8 cellular contexts compared by ENCODE assay signal in genomic region chr16:1414532-1415265, GRCh38. TPM values are rescaled to one million over a fixed set of nuclear protein-coding genes. Genes with fewer than 3 reads are reported as not detected.
DNase-seq lines count a peak whose midpoint lies in the region; ATAC-seq and TF ChIP-seq lines count a peak whose summit lies in the region.

A gene with protein sequence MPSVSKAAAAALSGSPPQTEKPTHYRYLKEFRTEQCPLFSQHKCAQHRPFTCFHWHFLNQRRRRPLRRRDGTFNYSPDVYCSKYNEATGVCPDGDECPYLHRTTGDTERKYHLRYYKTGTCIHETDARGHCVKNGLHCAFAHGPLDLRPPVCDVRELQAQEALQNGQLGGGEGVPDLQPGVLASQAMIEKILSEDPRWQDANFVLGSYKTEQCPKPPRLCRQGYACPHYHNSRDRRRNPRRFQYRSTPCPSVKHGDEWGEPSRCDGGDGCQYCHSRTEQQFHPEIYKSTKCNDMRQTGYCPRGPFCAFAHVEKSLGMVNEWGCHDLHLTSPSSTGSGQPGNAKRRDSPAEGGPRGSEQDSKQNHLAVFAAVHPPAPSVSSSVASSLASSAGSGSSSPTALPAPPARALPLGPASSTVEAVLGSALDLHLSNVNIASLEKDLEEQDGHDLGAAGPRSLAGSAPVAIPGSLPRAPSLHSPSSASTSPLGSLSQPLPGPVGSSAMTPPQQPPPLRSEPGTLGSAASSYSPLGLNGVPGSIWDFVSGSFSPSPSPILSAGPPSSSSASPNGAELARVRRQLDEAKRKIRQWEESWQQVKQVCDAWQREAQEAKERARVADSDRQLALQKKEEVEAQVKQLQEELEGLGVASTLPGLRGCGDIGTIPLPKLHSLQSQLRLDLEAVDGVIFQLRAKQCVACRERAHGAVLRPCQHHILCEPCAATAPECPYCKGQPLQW (minus strand): TSS chr16:1414704. CDS start chr16:1414691, 13 bp downstream.

- no TSS peak for BruUV-seq in PC-3 (replicated peaks; lab: Mats Ljungman, UMichigan)

- H3K36me3 Mint-ChIP-seq in natural killer cell treated with Interleukin-12 subunit alpha and Interleukin-12 subunit beta and Interleukin-15 and Interleukin-18, amount 100 ng/mL, for 72 hours, result no peaks in the 10 kb centered on the region

- H3K4me3 ChIP-seq in PC-3 (ENCODE audit: low read length) (peak within 1 kb of the TSS; percentile 76), fibroblast of mammary gland (ENCODE audit: control insufficient read depth, low read depth, low read length) (peak within 1 kb of the TSS; percentile 63)

- POLR2A ChIA-PET in PC-3 (lab: Charles Lee; ENCODE audit: unreplicated experiment), result no interaction called here

- peaks cover 0 to 7% of the 10 kb centered on the region in 2 donors for H3K4me1 Mint-ChIP-seq in natural killer cell treated with Interleukin-12 subunit alpha and Interleukin-12 subunit beta and Interleukin-15 and Interleukin-18, amount 100 ng/mL, for 72 hours (ENCODE audit: low read depth in 2 of 2)

- H3K9me3 Mint-ChIP-seq in natural killer cell treated with Interleukin-12 subunit alpha and Interleukin-12 subunit beta and Interleukin-15 and Interleukin-18, amount 100 ng/mL, for 72 hours, result no peaks in the 10 kb centered on the region

- no peaks in the 10 kb centered on the region for H3K9me2 ChIP-seq in PC-3 (replicated peaks; ENCODE audit: low read length)

- CTCF ChIA-PET in PC-3 (lab: Charles Lee), result no interaction called here

- peak within 1 kb of the TSS; percentile 81 for H2AFZ ChIP-seq in PC-3 (ENCODE audit: low read length)

- no peaks in the 10 kb centered on the region for H3K27me3 ChIP-seq in PC-3 (ENCODE audit: low read length)

- H3K27ac ChIP-seq in PC-3 (ENCODE audit: low read length), result no peak within 1 kb of the TSS

- 0 out of 2 replicates have a peak, but pooled peaks cover 5% of the 10 kb centered on the region for H3K4me1 ChIP-seq in PC-3 (ENCODE audit: insufficient read depth, low read length)

- no peaks in the 10 kb centered on the region for H3K27me3 Mint-ChIP-seq in natural killer cell treated with Interleukin-12 subunit alpha and Interleukin-12 subunit beta and Interleukin-15 and Interleukin-18, amount 100 ng/mL, for 72 hours

- TF ChIP-seq CTCF in GM13977 (IDR thresholded peaks at IDR 0.05; ENCODE audit: extremely low read depth, insufficient read depth, missing control alignments) (no peak), PC-3 (conservative IDR thresholded peaks at IDR 0.05; ENCODE audit: low read depth, low read length) (no peak), fibroblast of mammary gland (conservative IDR thresholded peaks at IDR 0.05; ENCODE audit: control insufficient read depth, insufficient read depth, low read depth, low read length) (no peak)

- H3K36me3 ChIP-seq in PC-3 (ENCODE audit: low read depth, low read length), result no peaks in the 10 kb centered on the region

- peaks cover 9% of the 10 kb centered on the region for H3F3A ChIP-seq in PC-3 (ENCODE audit: low read length, unreplicated experiment)

- no peaks in the 10 kb centered on the region for H3K9me3 ChIP-seq in PC-3 (ENCODE audit: low read length)

- H3K27ac Mint-ChIP-seq in natural killer cell treated with Interleukin-12 subunit alpha and Interleukin-12 subunit beta and Interleukin-15 and Interleukin-18, amount 100 ng/mL, for 72 hours, result peak within 1 kb of the TSS; percentile 77 to 85

- in situ Hi-C loops in GM13977 (cut with MboI; ENCODE audit: low pct_unique_long_range_greater_than_20kb, low sequenced_read_pairs, unreplicated experiment), result no loop called here

- peaks cover 23% of the 10 kb centered on the region for H3K79me2 ChIP-seq in PC-3 (ENCODE audit: low read length)

- peak within 1 kb of the TSS; percentile 87 for H3K4me2 ChIP-seq in PC-3 (ENCODE audit: low read length)

- peak within 1 kb of the TSS; percentile 47 for H3K9ac ChIP-seq in PC-3 (ENCODE audit: low read length)

- H3K4me3 Mint-ChIP-seq in natural killer cell treated with Interleukin-12 subunit alpha and Interleukin-12 subunit beta and Interleukin-15 and Interleukin-18, amount 100 ng/mL, for 72 hours, result peak within 1 kb of the TSS; percentile 76

- ATAC-seq in HG03039 (IDR thresholded peaks at IDR 0.05; ENCODE audit: unreplicated experiment) (peak; percentile 48), PC-3 (peak; percentile 52), HG02938 (IDR thresholded peaks at IDR 0.05; ENCODE audit: unreplicated experiment) (no peak)
- ATAC-seq in natural killer cell treated with Interleukin-12 subunit alpha and Interleukin-12 subunit beta and Interleukin-15 and Interleukin-18, amount 100 ng/mL, for 72 hours, result peak; percentile 85 to 91

- intact Hi-C loops in PC-3 (cut with micrococcal nuclease), result no loop called here

- no peaks in the 10 kb centered on the region for H4K20me1 ChIP-seq in PC-3 (ENCODE audit: low read length)

- peak; percentile 96 for DNase-seq in GM13977 (ENCODE audit: low spot score)
- peak; percentile 41 for DNase-seq in PC-3
- peak; percentile 68 to 80 for DNase-seq in activated T-helper 1 cell treated with anti-CD3 and anti-CD28 coated beads, Interleukin-2, amount 50 U/mL, for 16 hours (ENCODE audit: low read depth in 1 of 2, low spot score in 1 of 2)
- peak; percentile 35 for DNase-seq in fibroblast of mammary gland (ENCODE audit: low read depth)
- peak; percentile 87 for DNase-seq in natural killer cell treated with Interleukin-12 subunit alpha and Interleukin-12 subunit beta and Interleukin-15 and Interleukin-18, amount 100 ng/mL, for 72 hours (ENCODE audit: low spot score)
- DNase-seq in stimulated activated naive CD4-positive, alpha-beta T cell (lab: John Stamatoyannopoulos, UW), result peak; percentile 65 to 87 (median 83)

RNA-seq across cellular contexts. Expression of the gene that starts here (rescaled TPM):
- total RNA-seq in PC-3 (2014; rRNA removed), result 18.8 and 33.9 TPM in 2 replicates
- 10 to 100 TPM; 25.4 to 72.1 TPM for total RNA-seq in natural killer cell treated with Interleukin-12 subunit alpha and Interleukin-12 subunit beta and Interleukin-15 and Interleukin-18, amount 100 ng/mL, for 72 hours

Comparison
In these comparisons a context has a peak if more than half of its experiments do, and no peak if none do; other contexts are left out.
1. DNase-seq: peak in every context shown above with its lines; median percentile 96 in GM13977; 87 in natural killer cell treated with Interleukin-12 subunit alpha and Interleukin-12 subunit beta and Interleukin-15 and Interleukin-18, amount 100 ng/mL, for 72 hours; 83 in stimulated activated naive CD4-positive, alpha-beta T cell; 74 in activated T-helper 1 cell treated with anti-CD3 and anti-CD28 coated beads, Interleukin-2, amount 50 U/mL, for 16 hours; 41 in PC-3; 35 in fibroblast of mammary gland.